Comparison of ENCODE assay signal across 16 cellular contexts in the genomic region with DNA sequence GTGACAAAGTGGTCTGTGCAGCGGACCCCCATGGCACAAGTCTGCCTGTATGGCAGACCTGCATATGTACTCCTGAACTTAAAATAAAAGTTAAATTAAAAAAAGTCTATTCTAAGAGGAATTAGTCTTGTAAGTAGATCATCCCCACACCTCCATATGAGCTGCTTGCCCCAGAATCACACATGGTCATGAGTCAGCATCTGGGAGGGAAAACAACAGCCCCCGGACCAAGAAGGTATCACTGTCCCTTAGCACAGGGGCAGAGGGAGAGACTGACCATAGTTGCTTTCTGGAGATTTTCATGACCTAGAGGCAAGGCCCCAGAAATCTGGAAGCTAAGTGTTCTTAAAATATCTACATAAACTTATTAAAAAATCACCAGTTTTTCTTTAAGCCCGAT.
DNase-seq lines count a peak whose midpoint lies in the region; ATAC-seq and TF ChIP-seq lines count a peak whose summit lies in the region.
"Had no signal": no experiment of that assay in that cellular context is flagged by ENCODE, and none has a peak within 500 bp of the region (broad histone marks: within the 10 kb centered on the region; RNA-seq: fewer than 3 reads in every experiment).

No MANE protein-coding gene starts in this region.

- TF ChIP-seq CTCF in fibroblast of mammary gland (conservative IDR thresholded peaks at IDR 0.05; ENCODE audit: control insufficient read depth, insufficient read depth, low read depth, low read length) (no peak), gastrocnemius medialis (IDR thresholded peaks at IDR 0.05 in 4 of 5, conservative IDR thresholded peaks at IDR 0.05 in 1 of 5) (no peak)

- H3K4me3 ChIP-seq in adipocyte (ENCODE audit: low read length), result no peak overlapping the region
- no peak overlapping the region for H3K4me3 ChIP-seq in fibroblast of mammary gland (ENCODE audit: control insufficient read depth, low read depth, low read length)
- H3K4me3 ChIP-seq in gastrocnemius medialis, result no peak overlapping the region
- H3K4me3 ChIP-seq in H7 (ENCODE audit: insufficient read depth, low read depth, low read length), result no peak overlapping the region
- H3K4me3 ChIP-seq: BLaER1 treated with 17β-estradiol and CSF1 and Interleukin-3, amounts not matched to agents 10 nM and 100 nM; GM12878; HAP-1 had no signal

- H3K36me3 ChIP-seq in adipocyte (ENCODE audit: control insufficient read depth, insufficient read depth, low read length, severe bottlenecking) (no peaks in the 10 kb centered on the region), gastrocnemius medialis (no peaks in the 10 kb centered on the region), H7 (replicated peaks; ENCODE audit: control insufficient read depth, insufficient read depth, low read length) (no peaks in the 10 kb centered on the region)
- H3K36me3 ChIP-seq: BLaER1 treated with 17β-estradiol and CSF1 and Interleukin-3, amounts not matched to agents 10 nM and 100 nM; HAP-1 had no signal

- H3K9me3 ChIP-seq in adipocyte (ENCODE audit: control insufficient read depth, low read length), result no peaks in the 10 kb centered on the region
- no peaks in the 10 kb centered on the region for H3K9me3 ChIP-seq in gastrocnemius medialis
- H3K9me3 ChIP-seq: BLaER1 treated with 17β-estradiol and CSF1 and Interleukin-3, amounts not matched to agents 10 nM and 100 nM; HAP-1 had no signal

- peak in 1 of 2 donors; percentile 64 for TF ChIP-seq POLR2A in gastrocnemius medialis (IDR thresholded peaks at IDR 0.05)

- intact Hi-C loops in gastrocnemius medialis (cut with DNase I; ENCODE audit: low total_unique reads), result loop anchor here (10.0 kb wide), 1 partner anchor 1168 kb away; no protein-coding TSS in a partner anchor

- peak overlapping the region in 3 of 4 donors; percentile 21 to 65 (median 54) for H3K27ac ChIP-seq in gastrocnemius medialis
- H3K27ac ChIP-seq: BLaER1 treated with 17β-estradiol and CSF1 and Interleukin-3, amounts not matched to agents 10 nM and 100 nM had no signal

- peak overlapping the region; percentile 23 for H3K9ac ChIP-seq in adipocyte (ENCODE audit: low read length)
- H3K9ac ChIP-seq: BLaER1 treated with 17β-estradiol and CSF1 and Interleukin-3, amounts not matched to agents 10 nM and 100 nM had no signal

- ATAC-seq in gastrocnemius medialis (no peak), GM18907 (IDR thresholded peaks at IDR 0.05; ENCODE audit: unreplicated experiment) (no peak)
- ATAC-seq: GM12878 had no signal

- H3K4me1 ChIP-seq in adipocyte (ENCODE audit: control insufficient read depth, insufficient read depth, low read length) (peaks cover 3% of the 10 kb centered on the region), gastrocnemius medialis (peaks cover 14 to 32% of the 10 kb centered on the region in 2 donors)

- DNase-seq in NCI-H82 (lab: John Stamatoyannopoulos, UW), result peak; percentile 16
- no peak for DNase-seq in NCI-H82 treated with DMSO at 0.1 percent for 48 hours (lab: John Stamatoyannopoulos, UW; ENCODE audit: unreplicated experiment)
- no peak for DNase-seq in adipocyte (ENCODE audit: low read depth)
- DNase-seq in fibroblast of mammary gland (ENCODE audit: low read depth), result peak; percentile 45
- peak in 1 of 2 donors; percentile 18 for DNase-seq in gastrocnemius medialis
- DNase-seq in H7, result no peak
- no peak for DNase-seq in MV-4-11 (lab: John Stamatoyannopoulos, UW)
- DNase-seq: 8988T; ACHN; CD4-positive, CD25-positive, alpha-beta regulatory T cell; DMS79; GOT3 had no signal

- in situ Hi-C loops in gastrocnemius medialis (cut with MboI; ENCODE audit: low sequenced_read_pairs in 4 of 4), result loop anchor here in 3 of 4 donors (5.0 to 10.0 kb wide), 4 partner anchors 88 to 156 kb away; partner anchors contain the start of gene PDK4 (in 2 of the 3)

- H3K27me3 ChIP-seq in adipocyte (replicated peaks; ENCODE audit: control insufficient read depth, insufficient read depth, low read length) (no peaks in the 10 kb centered on the region), gastrocnemius medialis (no peaks in the 10 kb centered on the region), H7 (ENCODE audit: control insufficient read depth, insufficient read depth, low read length) (no peaks in the 10 kb centered on the region)
- H3K27me3 ChIP-seq: BLaER1 treated with 17β-estradiol and CSF1 and Interleukin-3, amounts not matched to agents 10 nM and 100 nM had no signal

Comparison
In these comparisons a context has a peak if more than half of its experiments do, and no peak if none do; other contexts are left out.
1. DNase-seq: peak in NCI-H82 (single experiment) and fibroblast of mammary gland (single experiment); none in NCI-H82 treated with DMSO at 0.1 percent for 48 hours (single experiment), adipocyte (single experiment), H7 (single experiment) and MV-4-11 (single experiment).